ENCODE assay signal across 1 cellular context in genomic region chr11:73164803-73165542, GRCh38.
TF ChIP-seq lines count a peak whose summit lies in the region.

No MANE protein-coding gene starts in this region.

TF ChIP-seq in GM12878, 131 proteins besides CTCF, POLR2A, EP300 and RAD21:
- TF ChIP-seq EZH2 (IDR thresholded peaks at IDR 0.05; ENCODE audit: borderline replicate concordance, control insufficient read depth, low read depth, low read length): no peak
- no peak for TF ChIP-seq POLR2AphosphoS5 (IDR thresholded peaks at IDR 0.05; ENCODE audit: low read length)
- TF ChIP-seq PKNOX1 (IDR thresholded peaks at IDR 0.05): no peak
- no peak for TF ChIP-seq SREBF2 (IDR thresholded peaks at IDR 0.05; ENCODE audit: low read length)
- TF ChIP-seq IKZF1 (conservative IDR thresholded peaks at IDR 0.05): 0 out of 2 replicates have a peak, but pooled peaks have one; percentile 25
- TF ChIP-seq NR2F1 (conservative IDR thresholded peaks at IDR 0.05): no peak
